Comparison of ENCODE assay signal across 1 cellular context in the genomic region with DNA sequence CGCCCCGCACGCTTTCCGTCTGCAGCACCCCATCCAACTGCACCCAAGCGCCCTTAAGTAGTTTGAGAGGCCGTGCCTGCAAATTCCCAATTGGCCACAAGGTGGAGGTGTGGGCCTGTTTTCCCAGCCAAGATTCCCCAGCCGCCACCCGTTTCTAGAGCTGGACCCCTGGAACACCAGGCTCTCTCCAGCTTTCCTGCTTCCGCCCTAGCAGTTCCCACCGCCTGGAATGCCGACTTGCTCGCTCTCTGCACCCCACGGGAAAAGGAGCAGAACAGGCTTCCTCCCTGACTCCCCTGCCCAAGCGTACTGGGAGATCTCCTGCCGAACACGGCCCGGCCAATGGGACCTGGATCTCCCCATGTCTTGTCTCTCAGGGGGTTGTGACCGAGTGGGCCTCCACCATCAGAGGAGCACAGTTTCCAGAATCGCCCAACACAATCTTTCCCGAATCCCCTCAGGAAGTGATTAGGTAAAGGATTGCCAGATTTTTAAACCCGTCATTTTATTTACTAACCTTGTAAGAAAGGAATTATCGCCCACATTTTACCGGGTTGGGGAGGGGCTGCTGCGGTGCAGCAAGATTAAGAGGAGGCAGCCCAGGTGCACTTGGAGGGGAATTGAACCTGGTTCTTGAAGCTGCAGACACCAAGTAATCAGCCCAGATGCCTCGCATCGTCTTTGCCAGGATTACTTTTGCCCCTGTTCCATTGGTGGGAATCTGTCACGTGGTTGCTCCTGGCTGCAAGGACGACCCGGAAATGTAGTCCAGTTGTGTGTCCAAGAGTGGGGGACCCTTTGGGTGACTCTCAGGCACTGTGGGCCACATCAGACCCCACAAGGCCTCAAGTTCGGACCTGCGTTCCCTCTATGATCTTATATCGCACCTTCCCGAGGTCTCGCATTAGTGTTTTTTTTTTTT.
TF ChIP-seq lines count a peak whose summit lies in the region.

No MANE protein-coding gene starts in this region.

TF ChIP-seq in Ishikawa, 13 proteins besides CTCF, POLR2A, EP300 and RAD21 (continued from another document):
- TF ChIP-seq, protein P1, sequence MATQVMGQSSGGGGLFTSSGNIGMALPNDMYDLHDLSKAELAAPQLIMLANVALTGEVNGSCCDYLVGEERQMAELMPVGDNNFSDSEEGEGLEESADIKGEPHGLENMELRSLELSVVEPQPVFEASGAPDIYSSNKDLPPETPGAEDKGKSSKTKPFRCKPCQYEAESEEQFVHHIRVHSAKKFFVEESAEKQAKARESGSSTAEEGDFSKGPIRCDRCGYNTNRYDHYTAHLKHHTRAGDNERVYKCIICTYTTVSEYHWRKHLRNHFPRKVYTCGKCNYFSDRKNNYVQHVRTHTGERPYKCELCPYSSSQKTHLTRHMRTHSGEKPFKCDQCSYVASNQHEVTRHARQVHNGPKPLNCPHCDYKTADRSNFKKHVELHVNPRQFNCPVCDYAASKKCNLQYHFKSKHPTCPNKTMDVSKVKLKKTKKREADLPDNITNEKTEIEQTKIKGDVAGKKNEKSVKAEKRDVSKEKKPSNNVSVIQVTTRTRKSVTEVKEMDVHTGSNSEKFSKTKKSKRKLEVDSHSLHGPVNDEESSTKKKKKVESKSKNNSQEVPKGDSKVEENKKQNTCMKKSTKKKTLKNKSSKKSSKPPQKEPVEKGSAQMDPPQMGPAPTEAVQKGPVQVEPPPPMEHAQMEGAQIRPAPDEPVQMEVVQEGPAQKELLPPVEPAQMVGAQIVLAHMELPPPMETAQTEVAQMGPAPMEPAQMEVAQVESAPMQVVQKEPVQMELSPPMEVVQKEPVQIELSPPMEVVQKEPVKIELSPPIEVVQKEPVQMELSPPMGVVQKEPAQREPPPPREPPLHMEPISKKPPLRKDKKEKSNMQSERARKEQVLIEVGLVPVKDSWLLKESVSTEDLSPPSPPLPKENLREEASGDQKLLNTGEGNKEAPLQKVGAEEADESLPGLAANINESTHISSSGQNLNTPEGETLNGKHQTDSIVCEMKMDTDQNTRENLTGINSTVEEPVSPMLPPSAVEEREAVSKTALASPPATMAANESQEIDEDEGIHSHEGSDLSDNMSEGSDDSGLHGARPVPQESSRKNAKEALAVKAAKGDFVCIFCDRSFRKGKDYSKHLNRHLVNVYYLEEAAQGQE (IDR thresholded peaks at IDR 0.05; ENCODE audit: low read depth): no peak
